In genomic region chr2:143949121-143949848, GRCh38 we compare ENCODE assay signal across 1 cellular context.
TF ChIP-seq lines count a peak whose summit lies in the region.

No MANE protein-coding gene starts in this region.

TF ChIP-seq in K562, 482 proteins besides CTCF, POLR2A, EP300 and RAD21 (continued from another document):
- TF ChIP-seq ZC3H8 (IDR thresholded peaks at IDR 0.05) (no peak), CREB5 (CRISPR knock-in tag; IDR thresholded peaks at IDR 0.05) (no peak)
TF ChIP-seq in K562: peak in this region for 0.
